Comparison of ENCODE assay signal across 14 cellular contexts in genomic region chr2:71463342-71463654, GRCh38. TPM values are rescaled to one million over a fixed set of nuclear protein-coding genes. Genes with fewer than 3 reads are reported as not detected.
DNase-seq lines count a peak whose midpoint lies in the region; ATAC-seq and TF ChIP-seq lines count a peak whose summit lies in the region.
"Had no signal": no experiment of that assay in that cellular context is flagged by ENCODE, and none has a peak within 500 bp of the region (broad histone marks: within the 10 kb centered on the region; RNA-seq: fewer than 3 reads in every experiment).

No MANE protein-coding gene starts in this region.

- no peak overlapping the region for H2BK120ac ChIP-seq in H9 (ENCODE audit: low read depth, low read length, poor library complexity, severe bottlenecking)

- no peaks in the 10 kb centered on the region for H3K9me3 ChIP-seq in H9 (ENCODE audit: control insufficient read depth, low read depth, low read length)
- H3K9me3 ChIP-seq in gastrocnemius medialis = no peaks in the 10 kb centered on the region
- H3K9me3 ChIP-seq in MM.1S (replicated peaks; ENCODE audit: insufficient read depth, low read length) = no peaks in the 10 kb centered on the region

- H2BK15ac ChIP-seq in H9 (ENCODE audit: low read depth, low read length) = no peak overlapping the region

- H4K20me1 ChIP-seq in H9 (ENCODE audit: control insufficient read depth, insufficient read depth, insufficient read length) (no peaks in the 10 kb centered on the region), MM.1S (ENCODE audit: insufficient read depth, low read length) (no peaks in the 10 kb centered on the region)

- H3K27me3 ChIP-seq in H9 (ENCODE audit: insufficient read depth, low read length) = peaks cover 65% of the 10 kb centered on the region
- H3K27me3 ChIP-seq in gastrocnemius medialis = no peaks in the 10 kb centered on the region
- H3K27me3 ChIP-seq in MM.1S (replicated peaks; ENCODE audit: insufficient read depth, low read length) = peaks cover 51% of the 10 kb centered on the region

- no peak overlapping the region for H3K4ac ChIP-seq in H9 (ENCODE audit: low read depth, low read length)

- peaks cover 14% of the 10 kb centered on the region for H3K23me2 ChIP-seq in H9 (ENCODE audit: insufficient read length, low read depth, low read length, poor library complexity, severe bottlenecking)

- no peak overlapping the region for H4K8ac ChIP-seq in H9 (replicated peaks; ENCODE audit: insufficient read length, low read depth, low read length)

- no peaks in the 10 kb centered on the region for H3K9me3 Mint-ChIP-seq in activated CD8-positive, alpha-beta memory T cell treated with anti-CD3 and anti-CD28 coated beads, Interleukin-2, amount 10 ng/mL, durations not matched to agents 7 days and 5 days (ENCODE audit: low read depth)
- H3K9me3 Mint-ChIP-seq in H9 = no peaks in the 10 kb centered on the region

- no peak overlapping the region for H2AK5ac ChIP-seq in H9 (ENCODE audit: insufficient read length, low read length)

- no peak overlapping the region for H3K14ac ChIP-seq in H9 (ENCODE audit: insufficient read depth, low read length)

- H3K4me3 Mint-ChIP-seq in activated CD8-positive, alpha-beta memory T cell treated with anti-CD3 and anti-CD28 coated beads, Interleukin-2, amount 10 ng/mL, durations not matched to agents 7 days and 5 days = no peak overlapping the region
- no peak overlapping the region for H3K4me3 Mint-ChIP-seq in H9
- H3K4me3 Mint-ChIP-seq: CD4-positive, CD25-positive, alpha-beta regulatory T cell had no signal

- H3K36me3 Mint-ChIP-seq in activated CD8-positive, alpha-beta memory T cell treated with anti-CD3 and anti-CD28 coated beads, Interleukin-2, amount 10 ng/mL, durations not matched to agents 7 days and 5 days = no peaks in the 10 kb centered on the region
- H3K36me3 Mint-ChIP-seq in H9 (ENCODE audit: insufficient read depth in 1 of 3, low read depth in 3 of 3) = no peaks in the 10 kb centered on the region
- H3K36me3 Mint-ChIP-seq: CD4-positive, CD25-positive, alpha-beta regulatory T cell had no signal

- in situ Hi-C loops in gastrocnemius medialis (cut with MboI; ENCODE audit: low sequenced_read_pairs in 4 of 4) = loop anchor here in 2 of 4 donors (5.0 to 10.0 kb wide), 2 partner anchors 44 to 52 kb away; no protein-coding TSS in a partner anchor

- H4K91ac ChIP-seq in H9 (ENCODE audit: insufficient read length, low read depth, low read length) = no peak overlapping the region

- H3T11ph ChIP-seq in H9 (ENCODE audit: low read length) = no peak overlapping the region

- H3K4me2 ChIP-seq in H9 (ENCODE audit: insufficient read depth, insufficient read length, low read length) = no peak overlapping the region
- no peak overlapping the region for H3K4me2 ChIP-seq in MM.1S (ENCODE audit: low read depth, low read length)
- H3K4me2 ChIP-seq: BLaER1 treated with 17β-estradiol and CSF1 and Interleukin-3, amounts not matched to agents 10 nM and 100 nM had no signal

- CTCF ChIA-PET in activated CD8-positive, alpha-beta memory T cell treated with anti-CD3 and anti-CD28 coated beads, Interleukin-2, amount 10 ng/mL, durations not matched to agents 7 days and 5 days (lab: Charles Lee) = no interaction called here

- H2BK5ac ChIP-seq in H9 (ENCODE audit: insufficient read length, low read length) = no peak overlapping the region

- DNase-seq in activated CD8-positive, alpha-beta memory T cell treated with anti-CD3 and anti-CD28 coated beads, Interleukin-2, amount 50 U/mL, for 48 hours = peak; percentile 29
- no peak for DNase-seq in activated CD8-positive, alpha-beta memory T cell treated with anti-CD3 and anti-CD28 coated beads, Interleukin-2, amount 10 ng/mL, durations not matched to agents 7 days and 5 days
- DNase-seq in H9 (peak; percentile 23), left lobe of liver (ENCODE audit: low spot score) (peak; percentile 40), gastrocnemius medialis (no peak), MM.1S (no peak), NAMALWA (ENCODE audit: low spot score) (no peak), activated gamma-delta T cell treated with Interleukin-2 at 50 U/mL for 16 hours (no peak)
- DNase-seq: 8988T; CD4-positive, CD25-positive, alpha-beta regulatory T cell; DMS79 had no signal

- no peak overlapping the region for H2BK20ac ChIP-seq in H9 (ENCODE audit: low read depth, low read length, poor library complexity, severe bottlenecking)

- WGBS in H9 (ENCODE audit: extremely low coverage, insufficient read length, low lambda C conversion rate) = no CpG with 5 or more reads among the region's 7 CpGs

- no peak overlapping the region for H3K4me3 ChIP-seq in gastrocnemius medialis
- no peak overlapping the region for H3K4me3 ChIP-seq in MM.1S (ENCODE audit: low read length)
- H3K4me3 ChIP-seq: GM12878 had no signal

- no peak overlapping the region for H3K27ac Mint-ChIP-seq in activated CD8-positive, alpha-beta memory T cell treated with anti-CD3 and anti-CD28 coated beads, Interleukin-2, amount 10 ng/mL, durations not matched to agents 7 days and 5 days
- H3K27ac Mint-ChIP-seq in H9 = no peak overlapping the region
- H3K27ac Mint-ChIP-seq: CD4-positive, CD25-positive, alpha-beta regulatory T cell had no signal

- H3K4me1 ChIP-seq in H9 (ENCODE audit: insufficient read depth, low read length) (no peaks in the 10 kb centered on the region; the same call in 1 of the 2 replicates), gastrocnemius medialis (peaks cover 72 to 91% of the 10 kb centered on the region in 2 donors), MM.1S (ENCODE audit: low read length) (no peaks in the 10 kb centered on the region)

- ATAC-seq in activated CD8-positive, alpha-beta memory T cell treated with anti-CD3 and anti-CD28 coated beads, Interleukin-2, amount 10 ng/mL, durations not matched to agents 7 days and 5 days = no peak
- ATAC-seq in left lobe of liver (no peak), gastrocnemius medialis (no peak)
- ATAC-seq: GM12878, HCT116 had no signal

- TF ChIP-seq POLR2A in gastrocnemius medialis (IDR thresholded peaks at IDR 0.05) = no peak

- H3K36me3 ChIP-seq in gastrocnemius medialis (no peaks in the 10 kb centered on the region), MM.1S (replicated peaks; ENCODE audit: insufficient read depth, low read length) (no peaks in the 10 kb centered on the region)

- H2AFZ ChIP-seq in H9 (ENCODE audit: low read length) = no peak overlapping the region
- no peak overlapping the region for H2AFZ ChIP-seq in MM.1S (ENCODE audit: low read length)

- H3K18ac ChIP-seq in H9 (ENCODE audit: insufficient read length, low read depth, low read length) = no peak overlapping the region

- no peaks in the 10 kb centered on the region for H3K79me1 ChIP-seq in H9 (ENCODE audit: insufficient read depth, low read depth, low read length, poor library complexity, severe bottlenecking)

- peaks cover 17% of the 10 kb centered on the region for H3K27me3 Mint-ChIP-seq in activated CD8-positive, alpha-beta memory T cell treated with anti-CD3 and anti-CD28 coated beads, Interleukin-2, amount 10 ng/mL, durations not matched to agents 7 days and 5 days
- peaks cover 39% of the 10 kb centered on the region for H3K27me3 Mint-ChIP-seq in H9 (ENCODE audit: low read depth)

- no peak overlapping the region for H3K9ac ChIP-seq in H9 (ENCODE audit: extremely low read depth, insufficient read length, low read length)
- no peak overlapping the region for H3K9ac ChIP-seq in MM.1S (ENCODE audit: low read length)
- H3K9ac ChIP-seq: BLaER1 treated with 17β-estradiol and CSF1 and Interleukin-3, amounts not matched to agents 10 nM and 100 nM had no signal

- no peaks in the 10 kb centered on the region for H3K9me2 ChIP-seq in MM.1S (replicated peaks; ENCODE audit: insufficient read depth, low read length)

- no peak overlapping the region for H3K27ac ChIP-seq in H9 (ENCODE audit: insufficient read length, low read depth, low read length)
- peak overlapping the region in 3 of 4 donors; percentile 22 to 99 (median 86) for H3K27ac ChIP-seq in gastrocnemius medialis
- no peak overlapping the region for H3K27ac ChIP-seq in MM.1S (ENCODE audit: low read length)
- H3K27ac ChIP-seq: BLaER1 treated with 17β-estradiol and CSF1 and Interleukin-3, amounts not matched to agents 10 nM and 100 nM had no signal

- H3K23ac ChIP-seq in H9 (ENCODE audit: insufficient read length, low read depth, low read length) = no peak overlapping the region

- H3F3A ChIP-seq in MM.1S (ENCODE audit: insufficient read depth, low read length) = no peaks in the 10 kb centered on the region

- no peak overlapping the region for H4K5ac ChIP-seq in H9 (ENCODE audit: insufficient read length, low read depth, low read length)

- intact Hi-C loops in gastrocnemius medialis (cut with DNase I; ENCODE audit: low total_unique reads) = no loop called here

- TF ChIP-seq CTCF in H9 (conservative IDR thresholded peaks at IDR 0.05) (no peak), gastrocnemius medialis (IDR thresholded peaks at IDR 0.05 in 4 of 5, conservative IDR thresholded peaks at IDR 0.05 in 1 of 5) (no peak), MM.1S (IDR thresholded peaks at IDR 0.05; ENCODE audit: low read length) (no peak)

- H3K79me2 ChIP-seq in H9 (ENCODE audit: insufficient read depth, low read length) (no peaks in the 10 kb centered on the region), MM.1S (ENCODE audit: low read length) (no peaks in the 10 kb centered on the region)

- no peak overlapping the region for H3K56ac ChIP-seq in H9 (ENCODE audit: insufficient read length, low read depth, low read length)

- H3K4me1 Mint-ChIP-seq in activated CD8-positive, alpha-beta memory T cell treated with anti-CD3 and anti-CD28 coated beads, Interleukin-2, amount 10 ng/mL, durations not matched to agents 7 days and 5 days = peaks cover 7% of the 10 kb centered on the region
- H3K4me1 Mint-ChIP-seq in H9 = peaks cover 20 to 25% of the 10 kb centered on the region in 2 experiments

- no peak overlapping the region for H2BK12ac ChIP-seq in H9 (ENCODE audit: insufficient read length, low read depth, low read length)

RNA-seq across cellular contexts. Expression of gene DYSF, which starts 9.9 kb away (rescaled TPM):
- total RNA-seq in activated CD8-positive, alpha-beta memory T cell treated with anti-CD3 and anti-CD28 coated beads, Interleukin-2, amount 10 ng/mL, durations not matched to agents 7 days and 5 days = 1 to 10 TPM; 7.3 to 8.9 TPM
- total RNA-seq in H9 (2021) (4.8 and 5.5 TPM in 2 replicates), left lobe of liver (30.0 TPM), gastrocnemius medialis (100 to 1,000 TPM in 2 of 4 donors, 10 to 100 TPM in 2; 40.7 to 267 (median 153) TPM)

Comparison
In these comparisons a context has a peak if more than half of its experiments do, and no peak if none do; other contexts are left out.
1. DNase-seq: peak in activated CD8-positive, alpha-beta memory T cell treated with anti-CD3 and anti-CD28 coated beads, Interleukin-2, amount 50 U/mL, for 48 hours (single experiment), H9 (single experiment) and left lobe of liver (single experiment); none in activated CD8-positive, alpha-beta memory T cell treated with anti-CD3 and anti-CD28 coated beads, Interleukin-2, amount 10 ng/mL, durations not matched to agents 7 days and 5 days (single experiment), gastrocnemius medialis (0 of 2), MM.1S (single experiment), NAMALWA (single experiment) and activated gamma-delta T cell treated with Interleukin-2 at 50 U/mL for 16 hours (single experiment).
2. H3K27ac ChIP-seq: peak in gastrocnemius medialis (3 of 4); none in H9 (single experiment) and MM.1S (single experiment).